In genomic region chr17:78875331-78875730, GRCh38 we compare ENCODE assay signal across 16 cellular contexts. TPM values are rescaled to one million over a fixed set of nuclear protein-coding genes. Genes with fewer than 3 reads are reported as not detected.
A peak's percentile ranks its signal among the peaks of the same experiment; 100 is the strongest.
DNase-seq lines count a peak whose midpoint lies in the region; TF ChIP-seq lines count a peak whose summit lies in the region.
"Had no signal": no experiment of that assay in that cellular context is flagged by ENCODE, and none has a peak within 500 bp of the region (broad histone marks: within the 10 kb centered on the region; RNA-seq: fewer than 3 reads in every experiment).

No MANE protein-coding gene starts in this region.

- intact Hi-C loops in breast epithelium (cut with DNase I; ENCODE audit: low total_unique reads) (no loop called here), tibial artery (cut with DNase I; ENCODE audit: low total_unique reads) (no loop called here)

- no peak for TF ChIP-seq POLR2A in breast epithelium (IDR thresholded peaks at IDR 0.05)

- H3K27me3 ChIP-seq in breast epithelium: no peaks in the 10 kb centered on the region
- H3K27me3 ChIP-seq in neutrophil: no peaks in the 10 kb centered on the region
- H3K27me3 ChIP-seq in tibial artery: no peaks in the 10 kb centered on the region

- H3K9me3 ChIP-seq in breast epithelium: no peaks in the 10 kb centered on the region
- no peaks in the 10 kb centered on the region for H3K9me3 ChIP-seq in neutrophil
- H3K9me3 ChIP-seq in tibial artery: no peaks in the 10 kb centered on the region

- no peak overlapping the region for H3K4me3 ChIP-seq in breast epithelium
- peak overlapping the region in 1 of 2 experiments; percentile 28 for H3K4me3 ChIP-seq in neutrophil (ENCODE audit: low read depth in 1 of 2, low read length in 1 of 2)
- no peak overlapping the region for H3K4me3 ChIP-seq in tibial artery

- H3K36me3 ChIP-seq in breast epithelium: no peaks in the 10 kb centered on the region
- peaks cover 48% of the 10 kb centered on the region for H3K36me3 ChIP-seq in neutrophil
- peaks cover 18 to 39% (median 35%) of the 10 kb centered on the region in 3 donors for H3K36me3 ChIP-seq in tibial artery

- H3K27ac ChIP-seq in breast epithelium (peak overlapping the region; percentile 19 to 44), neutrophil (peak overlapping the region; percentile 84), tibial artery (peak overlapping the region; percentile 61 to 63)
- H3K27ac ChIP-seq: 22Rv1, parathyroid adenoma had no signal

- H3K4me1 ChIP-seq in breast epithelium (peaks cover 0 to 2% of the 10 kb centered on the region in 2 donors), neutrophil (ENCODE audit: control insufficient read depth in 1 of 2, insufficient read depth in 1 of 2, low read depth in 1 of 2, low read length in 1 of 2) (peaks cover 50 to 63% of the 10 kb centered on the region in 2 experiments), tibial artery (peaks cover 6 to 73% (median 38%) of the 10 kb centered on the region in 4 donors)

- DNase-seq in DMS 273 (lab: John Stamatoyannopoulos, UW; ENCODE audit: unreplicated experiment): peak; percentile 28
- DNase-seq in DMS 273 treated with DMSO at 0.1 percent for 48 hours (lab: John Stamatoyannopoulos, UW): no peak
- no peak for DNase-seq in breast epithelium (ENCODE audit: low spot score in 2 of 2)
- DNase-seq in tibial artery: no peak
- no peak for DNase-seq in effector CD4-positive, alpha-beta T cell
- DNase-seq in HCEC 1CT: no peak
- DNase-seq in DMS79 (lab: John Stamatoyannopoulos, UW): no peak
- DNase-seq: activated CD4-positive, alpha-beta T cell treated with anti-CD3 and anti-CD28 coated beads for 36 hours; activated T-cell treated with anti-CD3 and anti-CD28 coated beads, Interleukin-2, amount 50 U/mL, for 72 hours; NCI-H2081 treated with DMSO at 0.1 percent for 48 hours; stimulated activated CD4-positive, alpha-beta T cell treated with anti-CD3 and anti-CD28 coated beads, Interleukin-4, amount 100 ng/mL, for 24 hours; stimulated activated naive CD8-positive, alpha-beta T cell treated with anti-CD3 and anti-CD28 coated beads, Interleukin-15, Interleukin-2, amounts not matched to agents 100 U/mL and 50 U/mL, for 24 hours had no signal

- no peak for TF ChIP-seq CTCF in breast epithelium (IDR thresholded peaks at IDR 0.05)
- no peak for TF ChIP-seq CTCF in neutrophil (IDR thresholded peaks at IDR 0.05)
- no peak for TF ChIP-seq CTCF in tibial artery (IDR thresholded peaks at IDR 0.05)

RNA-seq across cellular contexts. Expression of gene CEP295NL, which starts 27.7 kb away (rescaled TPM):
- total RNA-seq in breast epithelium: 1 to 10 TPM; 1.8 to 7.2 (median 2.6) TPM
- total RNA-seq: activated CD4-positive, alpha-beta T cell treated with anti-CD3 and anti-CD28 coated beads for 36 hours; OCI-LY7 had no signal

RNA-seq across cellular contexts. Expression of gene USP36, which starts 34.7 kb away (rescaled TPM):
- 10 to 100 TPM; 50.2 to 58.8 (median 55.4) TPM for total RNA-seq in breast epithelium

RNA-seq across cellular contexts. Expression of gene TIMP2, which starts 49.9 kb away (rescaled TPM):
- 100 to 1,000 TPM in 2 of 3 donors, 10 to 100 TPM in 1; 72.0 to 344 (median 112) TPM for total RNA-seq in breast epithelium

Comparison
In these comparisons a context has a peak if more than half of its experiments do, and no peak if none do; other contexts are left out.
1. H3K27ac ChIP-seq: peak in every context shown above with its lines; median percentile 84 in neutrophil; 62 in tibial artery; 32 in breast epithelium.